In genomic region chr19:58374200-58374599, GRCh38 we compare ENCODE assay signal across 2 cellular contexts.
TF ChIP-seq lines count a peak whose summit lies in the region.

No MANE protein-coding gene starts in this region.

TF ChIP-seq in IMR-90, 13 proteins besides CTCF, POLR2A, EP300 and RAD21:
- TF ChIP-seq CEBPB (IDR thresholded peaks at IDR 0.05; ENCODE audit: low read depth, low read length) (peak; percentile 60), SMC3 (IDR thresholded peaks at IDR 0.05; ENCODE audit: low read depth, low read length) (no peak)
TF ChIP-seq in IMR-90: peak in this region for 1.

TF ChIP-seq in K562, 482 proteins besides CTCF, POLR2A, EP300 and RAD21:
- TF ChIP-seq HMG20B (CRISPR knock-in tag; IDR thresholded peaks at IDR 0.05) (no peak), CEBPB (tag; IDR thresholded peaks at IDR 0.05) (peak; percentile 50; the same call in 1 of the 2 replicates)
